In genomic region chr15:79543097-79543496, GRCh38 we compare ENCODE assay signal across 23 cellular contexts.
"Had no signal": no experiment of that assay in that cellular context is flagged by ENCODE, and none has a peak within 500 bp of the region (broad histone marks: within the 10 kb centered on the region; RNA-seq: fewer than 3 reads in every experiment).

No MANE protein-coding gene starts in this region.

- H3K27me3 ChIP-seq: adrenal gland, ascending aorta, esophagus squamous epithelium, gastrocnemius medialis, neural progenitor cell had no signal

- DNase-seq: activated CD4-positive, alpha-beta memory T cell treated with anti-CD3 and anti-CD28 coated beads, Interleukin-2, amount 10 ng/mL, durations not matched to agents 7 days and 5 days; activated CD4-positive, alpha-beta T cell treated with anti-CD3 and anti-CD28 coated beads, Interleukin-2, amount 10 ng/mL, durations not matched to agents 24 days and 14 days; activated gamma-delta T cell; adrenal gland; effector memory CD4-positive, alpha-beta T cell; esophagus squamous epithelium; gastrocnemius medialis; hypothalamus; left ventricle myocardium superior; mammary epithelial cell; naive thymus-derived CD8-positive, alpha-beta T cell; retina; spleen; stimulated activated CD4-positive, alpha-beta T cell treated with anti-CD3 and anti-CD28 coated beads, Interleukin-4, amount 100 ng/mL, for 1 hour; stimulated activated naive CD4-positive, alpha-beta T cell treated with Interleukin-2 at 50 U/mL for 16 hours had no signal

- H3K9me3 Mint-ChIP-seq: activated CD4-positive, alpha-beta memory T cell treated with anti-CD3 and anti-CD28 coated beads, Interleukin-2, amount 10 ng/mL, durations not matched to agents 7 days and 5 days; activated CD4-positive, alpha-beta T cell treated with anti-CD3 and anti-CD28 coated beads, Interleukin-2, amount 10 ng/mL, durations not matched to agents 24 days and 14 days; activated naive CD4-positive, alpha-beta T cell treated with anti-CD3 and anti-CD28 coated beads, Interleukin-2, amount 50 U/mL, for 72 hours; central memory CD8-positive, alpha-beta T cell; mesothelial cell of epicardium; naive thymus-derived CD8-positive, alpha-beta T cell; neural progenitor cell; type B pancreatic cell had no signal

- ATAC-seq: activated CD4-positive, CD25-positive, alpha-beta regulatory T cell treated with anti-CD3 and anti-CD28 coated beads, Interleukin-2, amount 50 U/mL, for 24 hours; activated naive CD4-positive, alpha-beta T cell treated with anti-CD3 and anti-CD28 coated beads, Interleukin-2, amount 50 U/mL, for 72 hours; gastrocnemius medialis; left ventricle myocardium superior; naive thymus-derived CD8-positive, alpha-beta T cell had no signal

- H3K9me3 ChIP-seq: adrenal gland, ascending aorta, esophagus squamous epithelium, gastrocnemius medialis, spleen, thoracic aorta had no signal

- H3K4me3 ChIP-seq: adrenal gland, ascending aorta, esophagus squamous epithelium, gastrocnemius medialis, neural progenitor cell, spleen, thoracic aorta had no signal

- H3K27ac ChIP-seq: adrenal gland, ascending aorta, esophagus squamous epithelium, gastrocnemius medialis, neural progenitor cell, spleen, thoracic aorta had no signal

- H3K27ac Mint-ChIP-seq: activated CD4-positive, alpha-beta memory T cell treated with anti-CD3 and anti-CD28 coated beads, Interleukin-2, amount 10 ng/mL, durations not matched to agents 7 days and 5 days; activated CD4-positive, alpha-beta T cell treated with anti-CD3 and anti-CD28 coated beads, Interleukin-2, amount 10 ng/mL, durations not matched to agents 24 days and 14 days; activated naive CD4-positive, alpha-beta T cell treated with anti-CD3 and anti-CD28 coated beads, Interleukin-2, amount 50 U/mL, for 72 hours; mesothelial cell of epicardium; type B pancreatic cell had no signal

- H3K4me3 Mint-ChIP-seq: activated CD4-positive, alpha-beta memory T cell treated with anti-CD3 and anti-CD28 coated beads, Interleukin-2, amount 10 ng/mL, durations not matched to agents 7 days and 5 days; activated CD4-positive, alpha-beta T cell treated with anti-CD3 and anti-CD28 coated beads, Interleukin-2, amount 10 ng/mL, durations not matched to agents 24 days and 14 days; central memory CD8-positive, alpha-beta T cell; mesothelial cell of epicardium; naive thymus-derived CD8-positive, alpha-beta T cell; neural progenitor cell; type B pancreatic cell had no signal

- H3K27me3 Mint-ChIP-seq: activated CD4-positive, alpha-beta memory T cell treated with anti-CD3 and anti-CD28 coated beads, Interleukin-2, amount 10 ng/mL, durations not matched to agents 7 days and 5 days; activated CD4-positive, alpha-beta T cell treated with anti-CD3 and anti-CD28 coated beads, Interleukin-2, amount 10 ng/mL, durations not matched to agents 24 days and 14 days had no signal

- H3K4me1 Mint-ChIP-seq: activated CD4-positive, alpha-beta memory T cell treated with anti-CD3 and anti-CD28 coated beads, Interleukin-2, amount 10 ng/mL, durations not matched to agents 7 days and 5 days; activated CD4-positive, alpha-beta T cell treated with anti-CD3 and anti-CD28 coated beads, Interleukin-2, amount 10 ng/mL, durations not matched to agents 24 days and 14 days; central memory CD8-positive, alpha-beta T cell; mesothelial cell of epicardium; naive thymus-derived CD8-positive, alpha-beta T cell; neural progenitor cell had no signal

- H3K36me3 Mint-ChIP-seq: activated naive CD4-positive, alpha-beta T cell treated with anti-CD3 and anti-CD28 coated beads, Interleukin-2, amount 50 U/mL, for 72 hours; mesothelial cell of epicardium; naive thymus-derived CD8-positive, alpha-beta T cell; neural progenitor cell; type B pancreatic cell had no signal
